Comparison of ENCODE assay signal across 2 cellular contexts in genomic region chr4:143407475-143407874, GRCh38.
TF ChIP-seq lines count a peak whose summit lies in the region.

No MANE protein-coding gene starts in this region.

TF ChIP-seq in liver, 16 proteins besides CTCF, POLR2A, EP300 and RAD21 (continued from another document):
- TF ChIP-seq ZBTB33 (IDR thresholded peaks at IDR 0.05) = no peak
- no peak for TF ChIP-seq RXRA (IDR thresholded peaks at IDR 0.05)

TF ChIP-seq in HepG2, 621 proteins besides CTCF, POLR2A, EP300 and RAD21 (continued from another document):
- TF ChIP-seq ZNF276 (CRISPR knock-in tag; IDR thresholded peaks at IDR 0.05; ENCODE audit: low read depth) (no peak), ZNF557 (CRISPR knock-in tag; IDR thresholded peaks at IDR 0.05) (no peak)
